Comparison of ENCODE assay signal across 8 cellular contexts in genomic region chr1:218058730-218059129, GRCh38.
"Had no signal": no experiment of that assay in that cellular context is flagged by ENCODE, and none has a peak within 500 bp of the region (broad histone marks: within the 10 kb centered on the region; RNA-seq: fewer than 3 reads in every experiment).

No MANE protein-coding gene starts in this region.

- ATAC-seq: GM12878 had no signal

- DNase-seq: GDM1, GF-D8 had no signal

- H3K4me3 ChIP-seq: GM12878 had no signal

- FAIRE-seq: G401.6, GM12878, GM12891, GM12892, GM18507, GM19239 had no signal
